ENCODE assay signal across 9 cellular contexts in the genomic region with DNA sequence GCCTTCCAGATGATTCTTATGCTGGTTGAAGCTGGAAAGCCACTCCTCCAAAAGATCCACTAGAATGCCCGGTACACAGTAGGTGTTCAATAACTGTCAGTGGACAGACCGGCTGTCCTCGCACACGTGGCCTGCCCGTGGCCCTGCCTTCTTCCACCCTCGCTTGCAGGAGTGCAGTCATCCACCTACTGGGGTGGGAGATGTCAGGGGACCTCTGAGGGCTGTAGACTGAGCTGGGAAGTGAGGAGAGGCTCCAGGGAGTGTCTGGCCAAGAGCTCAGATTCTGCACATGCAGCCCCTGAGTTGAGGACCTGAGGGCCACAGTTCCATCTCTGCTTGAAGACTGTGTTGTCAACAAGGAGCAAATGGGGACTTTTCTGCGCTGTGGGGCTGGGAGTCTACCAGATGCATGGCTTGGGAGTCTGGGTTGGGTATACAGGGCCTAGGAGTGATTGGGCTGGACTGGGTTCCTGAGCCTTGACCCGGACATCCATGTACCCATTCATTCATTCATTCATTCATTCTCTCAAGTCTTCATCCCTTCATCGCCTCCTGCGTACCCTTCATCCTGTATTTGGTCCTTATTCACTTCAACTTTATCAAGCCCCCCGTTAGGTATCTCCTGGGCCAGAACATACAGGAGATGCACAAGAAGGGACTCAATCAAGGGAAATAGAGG. TPM values are rescaled to one million over a fixed set of nuclear protein-coding genes. Genes with fewer than 3 reads are reported as not detected.
A peak's percentile ranks its signal among the peaks of the same experiment; 100 is the strongest.
DNase-seq lines count a peak whose midpoint lies in the region; ATAC-seq lines count a peak whose summit lies in the region.
"Had no signal": no experiment of that assay in that cellular context is flagged by ENCODE, and none has a peak within 500 bp of the region (broad histone marks: within the 10 kb centered on the region; RNA-seq: fewer than 3 reads in every experiment).

No MANE protein-coding gene starts in this region.

- H3K27ac ChIP-seq in layer of hippocampus (ENCODE audit: low read depth, low read length) (peak overlapping the region; percentile 73), subcutaneous abdominal adipose tissue (ENCODE audit: low read depth, low read length) (peak overlapping the region; percentile 66)

- peak overlapping the region in 2 of 5 donors; percentile 15 to 34 for H3K4me3 ChIP-seq in subcutaneous abdominal adipose tissue (ENCODE audit: low read depth in 1 of 5, low read length in 5 of 5)

- H3K9ac ChIP-seq in subcutaneous abdominal adipose tissue (ENCODE audit: low read length in 5 of 5): peak overlapping the region in 1 of 5 donors; percentile 16

- peaks cover 2% of the 10 kb centered on the region for H3K36me3 Mint-ChIP-seq in activated CD8-positive, alpha-beta memory T cell treated with anti-CD3 and anti-CD28 coated beads, Interleukin-2, amount 10 ng/mL, durations not matched to agents 7 days and 5 days
- H3K36me3 Mint-ChIP-seq in T-helper 17 cell (ENCODE audit: low read depth): peaks cover 2% of the 10 kb centered on the region

- peak overlapping the region; percentile 44 for H3K4me3 Mint-ChIP-seq in activated CD8-positive, alpha-beta memory T cell treated with anti-CD3 and anti-CD28 coated beads, Interleukin-2, amount 10 ng/mL, durations not matched to agents 7 days and 5 days
- H3K4me3 Mint-ChIP-seq in T-helper 17 cell: peak overlapping the region; percentile 79
- H3K4me3 Mint-ChIP-seq: nephron had no signal

- DNase-seq in activated CD8-positive, alpha-beta memory T cell treated with anti-CD3 and anti-CD28 coated beads, Interleukin-2, amount 10 ng/mL, durations not matched to agents 7 days and 5 days: no peak
- DNase-seq in activated CD8-positive, alpha-beta memory T cell treated with anti-CD3 and anti-CD28 coated beads for 24 hours: no peak
- DNase-seq in T-helper 17 cell (no peak), DMS114 treated with DMSO at 0.1 percent for 48 hours (lab: John Stamatoyannopoulos, UW; ENCODE audit: unreplicated experiment) (no peak)
- no peak for DNase-seq in stimulated activated CD4-positive, alpha-beta T cell treated with anti-CD3 and anti-CD28 coated beads, Interleukin-2, amount 100 ng/mL, for 24 hours

- H3K27me3 ChIP-seq in layer of hippocampus (ENCODE audit: control insufficient read depth, insufficient read depth, low read length) (peaks cover 6% of the 10 kb centered on the region), subcutaneous abdominal adipose tissue (ENCODE audit: control insufficient read depth in 5 of 5, insufficient read depth in 4 of 5, low read length in 5 of 5) (peaks cover 0 to 3% (median 0%) of the 10 kb centered on the region in 5 donors)

- peaks cover 9 to 72% (median 32%) of the 10 kb centered on the region in 5 donors for H3K4me1 ChIP-seq in subcutaneous abdominal adipose tissue (ENCODE audit: control insufficient read depth in 5 of 5, insufficient read depth in 5 of 5, low read length in 5 of 5)

- no peaks in the 10 kb centered on the region for H3K9me3 ChIP-seq in T-helper 17 cell (ENCODE audit: control insufficient read depth, low read length, poor library complexity, severe bottlenecking)
- H3K9me3 ChIP-seq in subcutaneous abdominal adipose tissue (ENCODE audit: control insufficient read depth in 5 of 5, low read length in 5 of 5): no peaks in the 10 kb centered on the region

- peaks cover 77% of the 10 kb centered on the region for H3K4me1 Mint-ChIP-seq in activated CD8-positive, alpha-beta memory T cell treated with anti-CD3 and anti-CD28 coated beads, Interleukin-2, amount 10 ng/mL, durations not matched to agents 7 days and 5 days
- H3K4me1 Mint-ChIP-seq in T-helper 17 cell: peaks cover 61% of the 10 kb centered on the region

- peak overlapping the region; percentile 99 for H3K27ac Mint-ChIP-seq in activated CD8-positive, alpha-beta memory T cell treated with anti-CD3 and anti-CD28 coated beads, Interleukin-2, amount 10 ng/mL, durations not matched to agents 7 days and 5 days
- H3K27ac Mint-ChIP-seq in T-helper 17 cell: peak overlapping the region; percentile 95

- CTCF ChIA-PET in activated CD8-positive, alpha-beta memory T cell treated with anti-CD3 and anti-CD28 coated beads, Interleukin-2, amount 10 ng/mL, durations not matched to agents 7 days and 5 days (lab: Charles Lee): interaction anchor here (0.9 to 3.7 kb wide), 8 partner anchors 10 to 66 kb away, joined by 3 to 36 read pairs (median 5); no protein-coding TSS in a partner anchor

- H3K27me3 Mint-ChIP-seq in activated CD8-positive, alpha-beta memory T cell treated with anti-CD3 and anti-CD28 coated beads, Interleukin-2, amount 10 ng/mL, durations not matched to agents 7 days and 5 days: no peaks in the 10 kb centered on the region
- H3K27me3 Mint-ChIP-seq in T-helper 17 cell: no peaks in the 10 kb centered on the region

- ATAC-seq in activated CD8-positive, alpha-beta memory T cell treated with anti-CD3 and anti-CD28 coated beads, Interleukin-2, amount 10 ng/mL, durations not matched to agents 7 days and 5 days: no peak
- ATAC-seq in T-helper 17 cell: no peak
- no peak for ATAC-seq in GM21717 (IDR thresholded peaks at IDR 0.05; ENCODE audit: unreplicated experiment)

- H3K36me3 ChIP-seq in subcutaneous abdominal adipose tissue (ENCODE audit: control insufficient read depth in 5 of 5, insufficient read depth in 5 of 5, low read length in 5 of 5): no peaks in the 10 kb centered on the region

- H3K9me3 Mint-ChIP-seq in activated CD8-positive, alpha-beta memory T cell treated with anti-CD3 and anti-CD28 coated beads, Interleukin-2, amount 10 ng/mL, durations not matched to agents 7 days and 5 days (ENCODE audit: low read depth): no peaks in the 10 kb centered on the region
- H3K9me3 Mint-ChIP-seq: nephron had no signal

RNA-seq across cellular contexts. Expression of a gene that starts 4.2 kb away (rescaled TPM):
- 100 to 1,000 TPM; 294 to 370 TPM for total RNA-seq in activated CD8-positive, alpha-beta memory T cell treated with anti-CD3 and anti-CD28 coated beads, Interleukin-2, amount 10 ng/mL, durations not matched to agents 7 days and 5 days
- total RNA-seq in T-helper 17 cell: 100 to 1,000 TPM; 127 to 132 TPM
